In the genomic region with DNA sequence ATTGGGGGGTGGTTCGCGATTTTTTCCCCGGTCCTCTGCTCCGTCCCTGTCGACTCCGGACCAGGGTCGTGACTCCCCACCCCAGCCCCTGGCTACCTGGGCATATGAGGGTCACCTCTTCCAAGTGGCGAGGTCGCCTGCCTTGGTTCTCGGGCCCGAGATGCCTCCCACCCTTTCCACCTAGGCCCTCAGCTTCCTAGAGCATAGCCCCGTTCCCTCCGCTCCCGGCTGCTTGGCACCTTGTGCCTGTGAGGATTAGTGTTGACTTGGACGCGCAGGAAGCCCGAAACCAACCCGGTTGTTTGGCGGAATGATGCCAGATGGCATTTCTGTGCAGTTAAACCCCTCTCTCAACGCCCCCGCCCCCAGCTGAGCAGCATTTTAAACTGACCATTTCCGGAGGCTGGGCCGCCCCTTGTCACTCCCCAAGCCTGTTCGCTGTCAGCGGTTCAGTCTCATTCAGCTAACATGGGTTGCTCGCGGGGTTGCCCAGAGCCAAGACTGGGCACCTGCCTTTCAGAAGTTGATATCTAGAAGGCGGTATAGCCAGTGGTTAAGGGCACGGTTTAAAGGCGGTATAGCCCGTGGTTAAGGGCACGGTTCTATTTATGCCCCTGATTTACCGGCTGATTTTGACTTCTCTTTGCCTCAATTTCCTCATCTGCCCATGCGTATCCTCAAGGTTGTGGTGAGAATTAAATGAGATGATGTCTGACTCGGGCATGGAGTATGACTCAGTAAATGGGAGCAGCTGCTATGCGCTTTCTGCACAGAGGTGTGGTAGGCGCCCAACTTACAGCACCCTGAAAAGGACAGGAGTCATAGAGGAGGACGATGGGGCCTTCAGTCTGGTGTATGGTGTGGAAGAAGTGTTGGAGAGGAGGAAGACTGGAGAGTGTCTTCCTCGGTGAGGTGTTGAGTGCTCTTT, we compare ENCODE assay signal across 8 cellular contexts. TPM values are rescaled to one million over a fixed set of nuclear protein-coding genes. Genes with fewer than 3 reads are reported as not detected.
DNase-seq lines count a peak whose midpoint lies in the region; ATAC-seq, FAIRE-seq and TF ChIP-seq lines count a peak whose summit lies in the region.

No MANE protein-coding gene starts in this region.

- H3K9me3 Mint-ChIP-seq in stimulated activated effector memory CD8-positive, alpha-beta T cell treated with anti-CD3 and anti-CD28 coated beads, Interleukin-12 subunit alpha, Interleukin-12 subunit beta, amount 100 ng/mL, for 72 hours, result no peaks in the 10 kb centered on the region

- peak; percentile 57 for FAIRE-seq in GM12891 (lab: Jason Lieb, UNC)
- FAIRE-seq in bronchial epithelial cell (lab: Jason Lieb, UNC), result no peak

- H3K36me3 Mint-ChIP-seq in stimulated activated effector memory CD8-positive, alpha-beta T cell treated with anti-CD3 and anti-CD28 coated beads, Interleukin-12 subunit alpha, Interleukin-12 subunit beta, amount 100 ng/mL, for 72 hours, result peaks cover 30% of the 10 kb centered on the region

- ATAC-seq in HG02981 (IDR thresholded peaks at IDR 0.05; ENCODE audit: unreplicated experiment), result peak; percentile 27
- peak; percentile 43 for ATAC-seq in stimulated activated effector memory CD8-positive, alpha-beta T cell treated with anti-CD3 and anti-CD28 coated beads, Interleukin-12 subunit alpha, Interleukin-12 subunit beta, amount 100 ng/mL, for 72 hours

- no peak for TF ChIP-seq POLR2A in GM12891 (IDR thresholded peaks at IDR 0.05; ENCODE audit: low read depth, low read length)

- H3K4me3 ChIP-seq in AG04449 (ENCODE audit: low read depth, low read length) (peak overlapping the region; percentile 100), bronchial epithelial cell (ENCODE audit: low read depth, low read length) (peak overlapping the region; percentile 84)

- H3K4me1 Mint-ChIP-seq in stimulated activated effector memory CD8-positive, alpha-beta T cell treated with anti-CD3 and anti-CD28 coated beads, Interleukin-12 subunit alpha, Interleukin-12 subunit beta, amount 100 ng/mL, for 72 hours, result peaks cover 34% of the 10 kb centered on the region

- H3K36me3 ChIP-seq in bronchial epithelial cell (ENCODE audit: control insufficient read depth, insufficient read depth, low read length), result no peaks in the 10 kb centered on the region

- peak overlapping the region; percentile 95 for H3K27ac Mint-ChIP-seq in stimulated activated effector memory CD8-positive, alpha-beta T cell treated with anti-CD3 and anti-CD28 coated beads, Interleukin-12 subunit alpha, Interleukin-12 subunit beta, amount 100 ng/mL, for 72 hours

- CTCF ChIA-PET in AG04449 (lab: Yijun Ruan, JAX), result interaction anchor here (1.1 to 3.5 kb wide), 7 partner anchors 10 to 328 kb away, joined by 3 to 17 read pairs (median 3); no protein-coding TSS in a partner anchor

- H3K27me3 ChIP-seq in bronchial epithelial cell (ENCODE audit: control insufficient read depth, insufficient read depth, low read length), result no peaks in the 10 kb centered on the region

- H3K4me3 Mint-ChIP-seq in stimulated activated effector memory CD8-positive, alpha-beta T cell treated with anti-CD3 and anti-CD28 coated beads, Interleukin-12 subunit alpha, Interleukin-12 subunit beta, amount 100 ng/mL, for 72 hours, result peak overlapping the region; percentile 96

- DNase-seq in AG04449 (ENCODE audit: low read depth, low spot score) (no peak), GM12891 (ENCODE audit: insufficient read length, low spot score) (no peak), bronchial epithelial cell (ENCODE audit: low read depth) (peak; percentile 71), kidney tubule cell (ENCODE audit: low spot score) (peak; percentile 47), OCI-M2 (lab: John Stamatoyannopoulos, UW; ENCODE audit: unreplicated experiment) (no peak)
- peak in 1 of 2 donors; percentile 66 for DNase-seq in stimulated activated effector memory CD8-positive, alpha-beta T cell treated with anti-CD3 and anti-CD28 coated beads, Interleukin-12 subunit alpha, Interleukin-12 subunit beta, amount 100 ng/mL, for 72 hours (ENCODE audit: low spot score in 2 of 2)

- POLR2A ChIA-PET in AG04449 (lab: Yijun Ruan, JAX), result interaction anchor here (1.0 to 1.9 kb wide), 2 partner anchors 156 to 232 kb away, joined by 3 to 5 read pairs; no protein-coding TSS in a partner anchor

- no peak for TF ChIP-seq CTCF in AG04449 (IDR thresholded peaks at IDR 0.05; ENCODE audit: insufficient read depth, low read length, missing control alignments)
- no peak for TF ChIP-seq CTCF in bronchial epithelial cell (IDR thresholded peaks at IDR 0.05; ENCODE audit: insufficient read depth, low read length, severe bottlenecking)

TF ChIP-seq in GM12891, 5 proteins besides CTCF, POLR2A, EP300 and RAD21:
- TF ChIP-seq PAX5 (IDR thresholded peaks at IDR 0.05; ENCODE audit: insufficient read depth, low read length, severe bottlenecking), result no peak
- TF ChIP-seq POU2F2 (IDR thresholded peaks at IDR 0.05; ENCODE audit: low read depth, low read length), result no peak
- no peak for TF ChIP-seq TAF1 (IDR thresholded peaks at IDR 0.05; ENCODE audit: low read depth, low read length)
- TF ChIP-seq SPI1 (IDR thresholded peaks at IDR 0.05; ENCODE audit: low read depth, low read length), result no peak
- no peak for TF ChIP-seq POLR2AphosphoS5 (IDR thresholded peaks at IDR 0.05; ENCODE audit: low read depth, low read length)

TF ChIP-seq in PFSK-1, 5 proteins besides CTCF, POLR2A, EP300 and RAD21:
- TF ChIP-seq FOXP2 (optimal IDR thresholded peaks at IDR 0.05; ENCODE audit: borderline replicate concordance, extremely low read depth, extremely low read length, insufficient read depth), result no peak
- TF ChIP-seq TAF1 (IDR thresholded peaks at IDR 0.05; ENCODE audit: borderline replicate concordance, insufficient read depth, low read length), result no peak
- TF ChIP-seq, protein P1, sequence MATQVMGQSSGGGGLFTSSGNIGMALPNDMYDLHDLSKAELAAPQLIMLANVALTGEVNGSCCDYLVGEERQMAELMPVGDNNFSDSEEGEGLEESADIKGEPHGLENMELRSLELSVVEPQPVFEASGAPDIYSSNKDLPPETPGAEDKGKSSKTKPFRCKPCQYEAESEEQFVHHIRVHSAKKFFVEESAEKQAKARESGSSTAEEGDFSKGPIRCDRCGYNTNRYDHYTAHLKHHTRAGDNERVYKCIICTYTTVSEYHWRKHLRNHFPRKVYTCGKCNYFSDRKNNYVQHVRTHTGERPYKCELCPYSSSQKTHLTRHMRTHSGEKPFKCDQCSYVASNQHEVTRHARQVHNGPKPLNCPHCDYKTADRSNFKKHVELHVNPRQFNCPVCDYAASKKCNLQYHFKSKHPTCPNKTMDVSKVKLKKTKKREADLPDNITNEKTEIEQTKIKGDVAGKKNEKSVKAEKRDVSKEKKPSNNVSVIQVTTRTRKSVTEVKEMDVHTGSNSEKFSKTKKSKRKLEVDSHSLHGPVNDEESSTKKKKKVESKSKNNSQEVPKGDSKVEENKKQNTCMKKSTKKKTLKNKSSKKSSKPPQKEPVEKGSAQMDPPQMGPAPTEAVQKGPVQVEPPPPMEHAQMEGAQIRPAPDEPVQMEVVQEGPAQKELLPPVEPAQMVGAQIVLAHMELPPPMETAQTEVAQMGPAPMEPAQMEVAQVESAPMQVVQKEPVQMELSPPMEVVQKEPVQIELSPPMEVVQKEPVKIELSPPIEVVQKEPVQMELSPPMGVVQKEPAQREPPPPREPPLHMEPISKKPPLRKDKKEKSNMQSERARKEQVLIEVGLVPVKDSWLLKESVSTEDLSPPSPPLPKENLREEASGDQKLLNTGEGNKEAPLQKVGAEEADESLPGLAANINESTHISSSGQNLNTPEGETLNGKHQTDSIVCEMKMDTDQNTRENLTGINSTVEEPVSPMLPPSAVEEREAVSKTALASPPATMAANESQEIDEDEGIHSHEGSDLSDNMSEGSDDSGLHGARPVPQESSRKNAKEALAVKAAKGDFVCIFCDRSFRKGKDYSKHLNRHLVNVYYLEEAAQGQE (IDR thresholded peaks at IDR 0.05; ENCODE audit: insufficient read depth in 1 of 2, low read depth in 2 of 2, low read length in 2 of 2), result no peak
- peak; percentile 96 for TF ChIP-seq SIN3A (IDR thresholded peaks at IDR 0.05; ENCODE audit: borderline replicate concordance, insufficient read depth, low read length)
- TF ChIP-seq POLR2AphosphoS5 (IDR thresholded peaks at IDR 0.05; ENCODE audit: low read depth, low read length), result no peak; the same call in 1 of the 2 replicates

RNA-seq across cellular contexts. Expression of a gene that starts 0.6 kb away (rescaled TPM):
- 25.4 TPM for polyA plus RNA-seq in GM12891 (2012; ENCODE audit: low read depth, missing spikeins)
- polyA plus RNA-seq in PFSK-1 (2012; ENCODE audit: insufficient read length, low read depth), result 19.4 TPM
- total RNA-seq in bronchial epithelial cell, result 3.4 and 5.8 TPM in 2 replicates

Comparison
In these comparisons a context has a peak if more than half of its experiments do, and no peak if none do; other contexts are left out.
1. DNase-seq: peak in bronchial epithelial cell (single experiment) and kidney tubule cell (single experiment); none in AG04449 (single experiment), GM12891 (single experiment) and OCI-M2 (single experiment).